Comparison of ENCODE assay signal across 8 cellular contexts in the genomic region with DNA sequence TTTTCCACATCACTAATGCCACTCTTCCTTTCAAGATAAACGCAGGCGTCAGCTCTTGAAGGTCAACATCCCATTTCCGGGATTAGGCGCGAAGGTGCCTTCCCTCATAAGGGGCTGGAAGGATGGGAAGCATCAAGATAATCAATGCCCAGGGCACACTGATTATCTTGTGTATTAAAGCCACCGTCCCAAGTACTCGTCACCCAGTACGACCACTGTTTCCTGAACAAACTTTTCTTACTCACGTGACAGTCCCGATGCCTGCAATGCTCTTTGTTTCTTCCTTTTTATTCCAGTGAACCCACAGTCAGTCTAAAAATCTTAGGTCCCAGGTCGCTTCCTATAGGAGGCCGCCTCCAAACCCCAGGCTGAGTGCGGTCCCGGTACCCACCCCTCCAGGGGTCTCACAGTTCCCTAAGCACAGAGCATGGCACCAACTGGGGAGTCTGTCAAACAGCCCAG. TPM values are rescaled to one million over a fixed set of nuclear protein-coding genes. Genes with fewer than 3 reads are reported as not detected.
DNase-seq lines count a peak whose midpoint lies in the region; ATAC-seq and TF ChIP-seq lines count a peak whose summit lies in the region.

No MANE protein-coding gene starts in this region.

- DNase-seq in Ammon's horn (ENCODE audit: low spot score), result peak; percentile 30
- peak; percentile 28 for DNase-seq in RWPE1 (ENCODE audit: low spot score)
- DNase-seq in endothelial cell (ENCODE audit: low spot score), result no peak
- no peak for DNase-seq in naive B cell
- no peak for DNase-seq in central memory CD4-positive, alpha-beta T cell
- DNase-seq in anterior cingulate cortex (lab: John Stamatoyannopoulos, UW), result no peak

- CTCF ChIA-PET in RWPE1 (lab: Yijun Ruan, JAX), result interaction anchor here (0.6 kb wide), 1 partner anchor 13 kb away, joined by 4 read pairs; no protein-coding TSS in a partner anchor

- H3K9me3 Mint-ChIP-seq in endothelial cell (ENCODE audit: unreplicated experiment) (no peaks in the 10 kb centered on the region), naive B cell (no peaks in the 10 kb centered on the region)

- H3K27me3 Mint-ChIP-seq in endothelial cell (ENCODE audit: unreplicated experiment), result peaks cover 8% of the 10 kb centered on the region
- no peaks in the 10 kb centered on the region for H3K27me3 Mint-ChIP-seq in naive B cell

- H3K27ac ChIP-seq in RWPE1, result peak overlapping the region; percentile 98

- POLR2A ChIA-PET in RWPE1 (lab: Yijun Ruan, JAX; ENCODE audit: low non-redundant PET), result no interaction called here

- H3K27ac Mint-ChIP-seq in endothelial cell (ENCODE audit: unreplicated experiment) (peak overlapping the region; percentile 97), naive B cell (peak overlapping the region; percentile 97 to 100 (median 99))

- ATAC-seq in GM18502 (IDR thresholded peaks at IDR 0.05; ENCODE audit: poor library complexity, unreplicated experiment), result peak; percentile 15
- peak; percentile 18 for ATAC-seq in HG03064 (IDR thresholded peaks at IDR 0.05; ENCODE audit: low read depth, unreplicated experiment)
- ATAC-seq in naive B cell (ENCODE audit: low read depth in 2 of 2), result no peak

- H3K4me1 Mint-ChIP-seq in endothelial cell (ENCODE audit: unreplicated experiment), result peaks cover 41% of the 10 kb centered on the region
- H3K4me1 Mint-ChIP-seq in naive B cell, result peaks cover 30 to 57% (median 54%) of the 10 kb centered on the region in 3 donors

- TF ChIP-seq CTCF in RWPE1 (conservative IDR thresholded peaks at IDR 0.05; ENCODE audit: low read depth), result no peak
- no peak for TF ChIP-seq CTCF in endothelial cell (IDR thresholded peaks at IDR 0.05; ENCODE audit: unreplicated experiment)

- H3K4me3 Mint-ChIP-seq in endothelial cell (ENCODE audit: unreplicated experiment), result peak overlapping the region; percentile 98
- H3K4me3 Mint-ChIP-seq in naive B cell, result peak overlapping the region; percentile 96 to 100 (median 100)

- H3K36me3 Mint-ChIP-seq in endothelial cell (ENCODE audit: low read depth, unreplicated experiment), result peaks cover 10% of the 10 kb centered on the region
- H3K36me3 Mint-ChIP-seq in naive B cell, result peaks cover 0 to 24% of the 10 kb centered on the region in 2 donors

RNA-seq across cellular contexts. Expression of a gene that starts 0.7 kb away (rescaled TPM):
- total RNA-seq in endothelial cell (ENCODE audit: unreplicated experiment), result 59.4 TPM
- 100 to 1,000 TPM in 1 of 6 donors, 10 to 100 TPM in 5; 60.4 to 112 (median 79.1) TPM for polyA plus RNA-seq in naive B cell (ENCODE audit: low read depth in 6 of 6)

RNA-seq across cellular contexts. Expression of a gene that starts 0.8 kb away (rescaled TPM):
- 16.8 TPM for total RNA-seq in endothelial cell (ENCODE audit: unreplicated experiment)
- polyA plus RNA-seq in naive B cell (ENCODE audit: low read depth in 6 of 6), result 10 to 100 TPM in 5 of 6 donors, 1 to 10 TPM in 1; 5.4 to 25.5 (median 17.7) TPM

Comparison
In these comparisons a context has a peak if more than half of its experiments do, and no peak if none do; other contexts are left out.
1. DNase-seq: peak in Ammon's horn (single experiment) and RWPE1 (single experiment); none in endothelial cell (single experiment), naive B cell (single experiment), central memory CD4-positive, alpha-beta T cell (single experiment) and anterior cingulate cortex (0 of 58).
2. ATAC-seq: peak in GM18502 (single experiment) and HG03064 (single experiment); none in naive B cell (0 of 2).